ENCODE assay signal across 1 cellular context in genomic region chr2:234166521-234166920, GRCh38.
TF ChIP-seq lines count a peak whose summit lies in the region.

No MANE protein-coding gene starts in this region.

TF ChIP-seq in IMR-90, 13 proteins besides CTCF, POLR2A, EP300 and RAD21 (continued from another document):
- TF ChIP-seq, protein P1, sequence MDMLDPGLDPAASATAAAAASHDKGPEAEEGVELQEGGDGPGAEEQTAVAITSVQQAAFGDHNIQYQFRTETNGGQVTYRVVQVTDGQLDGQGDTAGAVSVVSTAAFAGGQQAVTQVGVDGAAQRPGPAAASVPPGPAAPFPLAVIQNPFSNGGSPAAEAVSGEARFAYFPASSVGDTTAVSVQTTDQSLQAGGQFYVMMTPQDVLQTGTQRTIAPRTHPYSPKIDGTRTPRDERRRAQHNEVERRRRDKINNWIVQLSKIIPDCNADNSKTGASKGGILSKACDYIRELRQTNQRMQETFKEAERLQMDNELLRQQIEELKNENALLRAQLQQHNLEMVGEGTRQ (IDR thresholded peaks at IDR 0.05; ENCODE audit: low read depth, low read length) = no peak
- no peak for TF ChIP-seq CHD1 (IDR thresholded peaks at IDR 0.05; ENCODE audit: low read depth, low read length)
- TF ChIP-seq MXI1 (IDR thresholded peaks at IDR 0.05; ENCODE audit: borderline replicate concordance, low read depth, low read length) = no peak
- TF ChIP-seq MAFK (IDR thresholded peaks at IDR 0.05; ENCODE audit: low read depth, low read length) = no peak
